34 cellular contexts compared by ENCODE assay signal in genomic region chr4:86291180-86291579, GRCh38.
"Had no signal": no experiment of that assay in that cellular context is flagged by ENCODE, and none has a peak within 500 bp of the region (broad histone marks: within the 10 kb centered on the region; RNA-seq: fewer than 3 reads in every experiment).

No MANE protein-coding gene starts in this region.

- FAIRE-seq: bronchial epithelial cell, TTC549 had no signal

- H3K4me3 ChIP-seq: adrenal gland, ascending aorta, cardiac muscle cell had no signal

- H3K9me3 ChIP-seq: adrenal gland, ascending aorta had no signal

- H3K36me3 ChIP-seq: adrenal gland, ascending aorta, cardiac muscle cell, WERI-Rb-1 had no signal

- H3K4me1 ChIP-seq: adrenal gland, ascending aorta had no signal

- H3K27me3 ChIP-seq: adrenal gland, ascending aorta, cardiac muscle cell had no signal

- H3K27ac ChIP-seq: adrenal gland, ascending aorta, cardiac muscle cell, WERI-Rb-1 had no signal

- DNase-seq: activated CD4-positive, alpha-beta memory T cell treated with anti-CD3 and anti-CD28 coated beads, Interleukin-2, amount 10 ng/mL, durations not matched to agents 7 days and 5 days; activated CD4-positive, alpha-beta T cell treated with anti-CD3 and anti-CD28 coated beads for 1 hour; activated CD4-positive, alpha-beta T cell treated with anti-CD3 and anti-CD28 coated beads for 36 hours; activated CD4-positive, alpha-beta T cell treated with anti-CD3 and anti-CD28 coated beads for 48 hours; activated CD4-positive, alpha-beta T cell treated with anti-CD3 and anti-CD28 coated beads, Interleukin-2, amount 10 ng/mL, durations not matched to agents 7 days and 5 days; activated CD4-positive, alpha-beta T cell treated with anti-CD3 and anti-CD28 coated beads, Interleukin-2, amount 50 U/mL, for 48 hours; activated CD4-positive, CD25-positive, alpha-beta regulatory T cell; activated CD8-positive, alpha-beta memory T cell treated with anti-CD3 and anti-CD28 coated beads for 24 hours; activated CD8-positive, alpha-beta memory T cell treated with anti-CD3 and anti-CD28 coated beads, Interleukin-2, amount 10 ng/mL, durations not matched to agents 7 days and 5 days; activated CD8-positive, alpha-beta memory T cell treated with anti-CD3 and anti-CD28 coated beads, Interleukin-2, amount 50 U/mL, for 48 hours; activated CD8-positive, alpha-beta T cell treated with anti-CD3 and anti-CD28 coated beads, Interleukin-2, amount 10 ng/mL, durations not matched to agents 7 days and 5 days; activated effector memory CD4-positive, alpha-beta T cell treated with anti-CD3 and anti-CD28 coated beads, Interleukin-2, amount 50 U/mL, for 16 hours; activated gamma-delta T cell treated with Interleukin-2 at 50 U/mL for 16 hours; activated naive CD4-positive, alpha-beta T cell; activated naive CD4-positive, alpha-beta T cell treated with anti-CD3 and anti-CD28 coated beads for 36 hours; activated naive CD4-positive, alpha-beta T cell treated with anti-CD3 and anti-CD28 coated beads, Interleukin-2, amount 50 U/mL, for 16 hours; activated naive CD8-positive, alpha-beta T cell treated with anti-CD3 and anti-CD28 coated beads for 36 hours; activated T-cell treated with anti-CD3 and anti-CD28 coated beads, Interleukin-2, amount 50 U/mL, for 24 hours; activated T-cell treated with anti-CD3 and anti-CD28 coated beads, Interleukin-2, amount 50 U/mL, for 48 hours; adrenal gland; amniotic stem cell; caudate nucleus; cerebellar nuclear complex; T-helper 1 cell; T-helper 2 cell; T-helper 9 cell; WERI-Rb-1 had no signal

- ATAC-seq: activated CD4-positive, alpha-beta T cell treated with anti-CD3 and anti-CD28 coated beads for 36 hours; activated CD4-positive, CD25-positive, alpha-beta regulatory T cell treated with anti-CD3 and anti-CD28 coated beads, Interleukin-2, amount 50 U/mL, for 24 hours; activated CD8-positive, alpha-beta memory T cell treated with anti-CD3 and anti-CD28 coated beads, Interleukin-2, amount 10 ng/mL, durations not matched to agents 7 days and 5 days; activated CD8-positive, alpha-beta T cell treated with anti-CD3 and anti-CD28 coated beads, Interleukin-2, amount 10 ng/mL, durations not matched to agents 7 days and 5 days; activated naive CD4-positive, alpha-beta T cell treated with anti-CD3 and anti-CD28 coated beads, Interleukin-2, amount 50 U/mL, for 72 hours; WTC11 had no signal
